1 cellular context compared by ENCODE assay signal in the genomic region with DNA sequence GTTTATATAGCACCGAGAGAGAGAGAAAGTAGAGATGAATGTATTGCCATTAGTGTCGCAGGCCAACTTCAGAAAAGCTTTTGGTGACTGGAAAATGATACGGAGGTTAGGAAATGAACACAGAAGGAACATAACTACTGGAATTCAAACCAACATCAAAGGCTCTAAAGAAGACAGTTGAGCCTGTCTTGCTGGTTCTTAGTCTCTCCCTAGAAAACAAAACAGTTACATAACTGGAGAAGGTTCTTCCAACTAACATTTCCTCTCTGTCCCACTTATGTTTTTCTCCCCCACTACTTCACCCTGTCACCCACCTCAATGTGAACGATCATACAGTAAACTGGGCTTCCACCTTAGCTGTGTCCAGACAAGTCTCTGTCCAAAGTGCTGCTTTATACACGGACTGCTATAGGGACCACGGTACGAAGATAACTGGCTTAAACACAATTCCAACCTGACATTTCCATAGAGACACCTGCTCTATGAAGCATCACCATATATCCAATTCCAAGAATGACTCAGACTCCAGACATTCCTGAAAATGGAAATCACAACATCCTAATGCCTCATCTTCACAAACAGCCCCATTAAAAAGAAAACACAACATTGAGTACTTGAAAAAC.
A peak's percentile ranks its signal among the peaks of the same experiment; 100 is the strongest.
TF ChIP-seq lines count a peak whose summit lies in the region.

No MANE protein-coding gene starts in this region.

TF ChIP-seq in GM12878, 131 proteins besides CTCF, POLR2A, EP300 and RAD21:
- TF ChIP-seq MXI1 (IDR thresholded peaks at IDR 0.05; ENCODE audit: low read depth, low read length): no peak
- no peak for TF ChIP-seq NFXL1 (IDR thresholded peaks at IDR 0.05; ENCODE audit: borderline replicate concordance)
- no peak for TF ChIP-seq HDAC2 (IDR thresholded peaks at IDR 0.05)
- TF ChIP-seq CHD4 (IDR thresholded peaks at IDR 0.05): no peak
- peak; percentile 71; the same call in 1 of the 2 replicates for TF ChIP-seq REST (IDR thresholded peaks at IDR 0.05; ENCODE audit: low read depth, low read length)
- TF ChIP-seq HDAC6 (IDR thresholded peaks at IDR 0.05; ENCODE audit: unreplicated experiment): no peak
